ENCODE assay signal across 15 cellular contexts in the genomic region with DNA sequence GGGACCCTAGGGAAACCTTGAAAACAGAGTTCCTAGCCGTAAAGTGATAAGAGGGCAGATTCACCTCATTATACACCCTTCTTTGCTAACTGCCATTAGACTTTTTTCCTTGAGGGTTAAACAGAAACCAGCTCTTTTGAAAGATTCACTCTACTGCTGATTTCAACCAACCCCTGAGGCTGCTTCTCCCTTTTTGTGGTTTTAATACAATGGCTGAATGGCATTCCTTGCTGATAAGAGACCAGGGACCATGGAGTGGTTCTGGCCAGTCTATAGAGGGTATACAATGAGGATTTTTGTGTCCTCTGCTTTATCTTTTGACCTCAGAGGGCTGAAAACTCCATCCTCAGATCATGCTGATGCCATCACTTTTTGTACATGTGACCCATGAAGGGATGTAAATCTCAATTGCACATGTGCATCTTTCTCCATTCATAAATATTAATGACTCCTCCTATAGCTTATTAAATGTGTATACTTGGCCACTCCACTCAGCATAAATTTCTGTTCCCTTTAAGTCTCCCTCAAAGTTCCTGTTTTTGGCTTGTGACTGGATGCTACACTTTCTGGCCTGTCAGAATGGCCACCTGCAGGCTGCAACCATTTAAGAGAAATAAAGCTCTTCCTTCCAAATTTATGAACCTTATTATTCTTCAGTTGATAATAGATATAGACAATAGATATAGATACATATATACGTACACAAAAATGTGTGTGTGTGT.
"Had no signal": no experiment of that assay in that cellular context is flagged by ENCODE, and none has a peak within 500 bp of the region (broad histone marks: within the 10 kb centered on the region; RNA-seq: fewer than 3 reads in every experiment).

No MANE protein-coding gene starts in this region.

- H3K27ac ChIP-seq: lower lobe of right lung had no signal

- H3K4me1 ChIP-seq: lower lobe of right lung had no signal

- H3K36me3 ChIP-seq: lower lobe of right lung had no signal

- H3K27me3 Mint-ChIP-seq: activated naive CD4-positive, alpha-beta T cell treated with anti-CD3 and anti-CD28 coated beads, Interleukin-2, amount 50 U/mL, for 24 hours; dendritic cell treated with granulocyte-macrophage colony-stimulating factor and Interleukin-4, amounts not matched to agents 40 ng/mL and 50 ng/mL, for 4 days had no signal

- H3K4me3 ChIP-seq: lower lobe of right lung had no signal

- ATAC-seq: lower lobe of right lung, natural killer cell, sciatic nerve had no signal

- H3K9me3 Mint-ChIP-seq: activated naive CD4-positive, alpha-beta T cell treated with anti-CD3 and anti-CD28 coated beads, Interleukin-2, amount 50 U/mL, for 24 hours; T-helper 2 cell treated with Interferon-gamma antibody and Interleukin-4, amounts not matched to agents 5 μg/mL and 100 μg/mL, for 36 hours had no signal

- H3K4me1 Mint-ChIP-seq: activated naive CD4-positive, alpha-beta T cell treated with anti-CD3 and anti-CD28 coated beads, Interleukin-2, amount 50 U/mL, for 24 hours; brain; natural killer cell had no signal

- H3K9me3 ChIP-seq: lower lobe of right lung had no signal

- H3K36me3 Mint-ChIP-seq: activated naive CD4-positive, alpha-beta T cell treated with anti-CD3 and anti-CD28 coated beads, Interleukin-2, amount 50 U/mL, for 24 hours; brain; natural killer cell; type B pancreatic cell had no signal

- DNase-seq: activated CD4-positive, alpha-beta T cell treated with anti-CD3 and anti-CD28 coated beads, Interleukin-2, amount 50 U/mL, for 4 hours; activated CD4-positive, CD25-positive, alpha-beta regulatory T cell treated with anti-CD3 and anti-CD28 coated beads, Interleukin-2, amount 50 U/mL, for 72 hours; activated T-cell treated with anti-CD3 and anti-CD28 coated beads, Interleukin-2, amount 50 U/mL, for 1 hour; amniotic stem cell; cerebellar nuclear complex; hypothalamus; lower lobe of right lung; natural killer cell; stimulated activated naive CD4-positive, alpha-beta T cell treated with Interleukin-2 at 50 U/mL for 16 hours had no signal

- H3K4me3 Mint-ChIP-seq: activated naive CD4-positive, alpha-beta T cell treated with anti-CD3 and anti-CD28 coated beads, Interleukin-2, amount 50 U/mL, for 24 hours; brain; dendritic cell treated with granulocyte-macrophage colony-stimulating factor and Interleukin-4, amounts not matched to agents 40 ng/mL and 50 ng/mL, for 4 days; natural killer cell; T-helper 2 cell treated with Interferon-gamma antibody and Interleukin-4, amounts not matched to agents 5 μg/mL and 100 μg/mL, for 36 hours; type B pancreatic cell had no signal

- H3K27ac Mint-ChIP-seq: activated naive CD4-positive, alpha-beta T cell treated with anti-CD3 and anti-CD28 coated beads, Interleukin-2, amount 50 U/mL, for 24 hours; brain; dendritic cell treated with granulocyte-macrophage colony-stimulating factor and Interleukin-4, amounts not matched to agents 40 ng/mL and 50 ng/mL, for 4 days; natural killer cell; type B pancreatic cell had no signal
